In genomic region chr6:25413506-25413905, GRCh38 we compare ENCODE assay signal across 1 cellular context.
TF ChIP-seq lines count a peak whose summit lies in the region.

No MANE protein-coding gene starts in this region.

TF ChIP-seq in SK-N-SH treated with all-trans-retinoic acid at 6 μM for 48 hours, 23 proteins besides CTCF, POLR2A, EP300 and RAD21 (continued from another document):
- no peak for TF ChIP-seq BACH2 (CRISPR knock-in tag; IDR thresholded peaks at IDR 0.05; ENCODE audit: borderline replicate concordance)
- no peak for TF ChIP-seq CREB5 (CRISPR knock-in tag; IDR thresholded peaks at IDR 0.05; ENCODE audit: low read depth)
- no peak for TF ChIP-seq ZNF70 (CRISPR knock-in tag; IDR thresholded peaks at IDR 0.05)
- no peak for TF ChIP-seq SNAI2 (CRISPR knock-in tag; IDR thresholded peaks at IDR 0.05)
